ENCODE assay signal across 21 cellular contexts in genomic region chr11:114929351-114929750, GRCh38.
DNase-seq lines count a peak whose midpoint lies in the region.
"Had no signal": no experiment of that assay in that cellular context is flagged by ENCODE, and none has a peak within 500 bp of the region (broad histone marks: within the 10 kb centered on the region; RNA-seq: fewer than 3 reads in every experiment).

No MANE protein-coding gene starts in this region.

- H3K27me3 ChIP-seq in H7 (ENCODE audit: control insufficient read depth, insufficient read depth, low read length) (no peaks in the 10 kb centered on the region), neuronal stem cell (ENCODE audit: control insufficient read depth in 3 of 3, insufficient read depth in 3 of 3, low read depth in 1 of 3, low read length in 3 of 3) (peaks cover 0 to 2% (median 0%) of the 10 kb centered on the region in 3 experiments)
- H3K27me3 ChIP-seq: BE2C; BLaER1 treated with 17β-estradiol and CSF1 and Interleukin-3, amounts not matched to agents 10 nM and 100 nM had no signal

- H3K14ac ChIP-seq in neuronal stem cell (ENCODE audit: low read length), result no peak overlapping the region

- no peak overlapping the region for H4K91ac ChIP-seq in neuronal stem cell (ENCODE audit: low read depth, low read length, poor library complexity)

- peak overlapping the region; percentile 15 for H3K18ac ChIP-seq in neuronal stem cell (ENCODE audit: low read length)

- no peak overlapping the region for H2AFZ ChIP-seq in neuronal stem cell (ENCODE audit: low read length)
- H2AFZ ChIP-seq: GM23248 had no signal

- no peaks in the 10 kb centered on the region for H3K79me1 ChIP-seq in neuronal stem cell (ENCODE audit: low read depth, low read length)

- H3K4me1 ChIP-seq in neuronal stem cell (ENCODE audit: control insufficient read depth in 2 of 2, insufficient read depth in 1 of 2, low read depth in 1 of 2, low read length in 2 of 2), result no peaks in the 10 kb centered on the region
- H3K4me1 ChIP-seq: A549; BE2C; BLaER1 treated with 17β-estradiol and CSF1 and Interleukin-3, amounts not matched to agents 10 nM and 100 nM had no signal

- no peak overlapping the region for H3K4ac ChIP-seq in neuronal stem cell (ENCODE audit: low read length)

- DNase-seq in H7, result peak; percentile 13
- no peak for DNase-seq in neuronal stem cell (ENCODE audit: low spot score)
- DNase-seq in stimulated activated CD8-positive, alpha-beta memory T cell treated with anti-CD3 and anti-CD28 coated beads, Interleukin-4, amount 100 ng/mL, for 48 hours, result no peak
- no peak for DNase-seq in NCI-H748 treated with DMSO at 0.1 percent for 48 hours (lab: John Stamatoyannopoulos, UW)
- no peak for DNase-seq in SIG-M5 (lab: John Stamatoyannopoulos, UW)
- DNase-seq: 8988T; ACHN; AML-193; BE2C; CD4-positive, alpha-beta T cell; CD8-positive, alpha-beta memory T cell; DMS 273 treated with DMSO at 0.1 percent for 48 hours; DMS79; EL; GDM1; GM23248; H9 had no signal

- no peak overlapping the region for H2AK5ac ChIP-seq in neuronal stem cell (ENCODE audit: low read depth, low read length)

- no peak overlapping the region for H3K4me2 ChIP-seq in neuronal stem cell (ENCODE audit: insufficient read depth, low read length, poor library complexity, severe bottlenecking)
- H3K4me2 ChIP-seq: A549; BLaER1 treated with 17β-estradiol and CSF1 and Interleukin-3, amounts not matched to agents 10 nM and 100 nM had no signal

- no peak overlapping the region for H2BK12ac ChIP-seq in neuronal stem cell (ENCODE audit: low read length)

- peak overlapping the region; percentile 11 for H2BK120ac ChIP-seq in neuronal stem cell (ENCODE audit: low read depth, low read length)

- H3K9me3 ChIP-seq in neuronal stem cell (replicated peaks in 1 of 2; ENCODE audit: control insufficient read depth in 2 of 2, insufficient read depth in 1 of 2, low read depth in 1 of 2, low read length in 2 of 2), result no peaks in the 10 kb centered on the region
- H3K9me3 ChIP-seq: A549 had no signal

- WGBS in neuronal stem cell (ENCODE audit: extremely low coverage in 2 of 2, insufficient read length in 2 of 2, insufficient replicate concordance in 1 of 2), 2 donors, result no CpG with 5 or more reads among the region's 6 CpGs

- no peak overlapping the region for H3K9ac ChIP-seq in neuronal stem cell (ENCODE audit: low read depth, low read length, poor library complexity)
- H3K9ac ChIP-seq: BLaER1 treated with 17β-estradiol and CSF1 and Interleukin-3, amounts not matched to agents 10 nM and 100 nM; GM23248 had no signal

- H2BK15ac ChIP-seq in neuronal stem cell (ENCODE audit: low read length), result no peak overlapping the region

- H3K23ac ChIP-seq in neuronal stem cell (ENCODE audit: low read depth, low read length, poor library complexity), result peak overlapping the region; percentile 5

- H3K36me3 ChIP-seq in H7 (replicated peaks; ENCODE audit: control insufficient read depth, insufficient read depth, low read length), result no peaks in the 10 kb centered on the region
- H3K36me3 ChIP-seq in neuronal stem cell (replicated peaks in 1 of 2; ENCODE audit: control insufficient read depth in 2 of 2, insufficient read depth in 2 of 2, low read length in 2 of 2), result no peaks in the 10 kb centered on the region
- H3K36me3 ChIP-seq: BE2C; BLaER1 treated with 17β-estradiol and CSF1 and Interleukin-3, amounts not matched to agents 10 nM and 100 nM had no signal

- no peak overlapping the region for H2BK5ac ChIP-seq in neuronal stem cell (ENCODE audit: low read length)

- H4K8ac ChIP-seq in neuronal stem cell (ENCODE audit: low read depth, low read length), result no peak overlapping the region

- H3K27ac ChIP-seq in angular gyrus (ENCODE audit: low read depth, low read length) (peak overlapping the region; percentile 24), neuronal stem cell (replicated peaks; ENCODE audit: low read length) (no peak overlapping the region)
- H3K27ac ChIP-seq: A549; BLaER1 treated with 17β-estradiol and CSF1 and Interleukin-3, amounts not matched to agents 10 nM and 100 nM; GM23248 had no signal

- H3K4me3 ChIP-seq in H7 (ENCODE audit: insufficient read depth, low read depth, low read length) (no peak overlapping the region), neuronal stem cell (ENCODE audit: low read length in 2 of 2) (no peak overlapping the region)
- H3K4me3 ChIP-seq: A549; BLaER1 treated with 17β-estradiol and CSF1 and Interleukin-3, amounts not matched to agents 10 nM and 100 nM; GM12878; GM23248 had no signal
